29 cellular contexts compared by ENCODE assay signal in the genomic region with DNA sequence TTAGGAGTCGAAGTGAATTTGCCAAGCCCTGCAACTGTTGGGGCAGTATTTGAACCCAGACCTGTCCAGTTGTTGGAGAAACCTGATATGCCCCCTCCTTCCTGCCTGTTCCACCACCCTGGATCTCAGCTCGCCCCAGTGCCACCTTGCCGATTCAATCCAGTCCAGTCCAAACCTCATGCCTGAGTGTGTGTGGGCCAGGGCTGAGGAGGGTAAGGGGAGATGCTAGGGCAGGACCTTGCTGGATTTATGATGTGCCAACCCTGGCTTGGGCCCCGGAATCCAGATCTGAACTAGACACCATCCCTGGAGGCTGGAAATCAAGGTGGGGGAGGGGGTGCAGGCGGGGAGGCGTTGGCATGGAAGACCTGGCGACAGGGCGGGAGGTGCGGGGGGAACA.
"Had no signal": no experiment of that assay in that cellular context is flagged by ENCODE, and none has a peak within 500 bp of the region (broad histone marks: within the 10 kb centered on the region; RNA-seq: fewer than 3 reads in every experiment).

No MANE protein-coding gene starts in this region.

- H3K27me3 Mint-ChIP-seq: activated CD4-positive, alpha-beta memory T cell treated with anti-CD3 and anti-CD28 coated beads, Interleukin-2, amount 10 ng/mL, durations not matched to agents 7 days and 5 days; activated naive CD8-positive, alpha-beta T cell treated with anti-CD3 and anti-CD28 coated beads, Interleukin-2, amount 10 ng/mL, durations not matched to agents 7 days and 5 days had no signal

- H3K4me1 ChIP-seq: ascending aorta, gastrocnemius medialis had no signal

- H3K4me3 ChIP-seq: ascending aorta, coronary artery, dorsolateral prefrontal cortex, gastrocnemius medialis had no signal

- DNase-seq: activated CD4-positive, alpha-beta memory T cell treated with anti-CD3 and anti-CD28 coated beads, Interleukin-2, amount 10 ng/mL, durations not matched to agents 7 days and 5 days; activated CD4-positive, alpha-beta T cell treated with anti-CD3 and anti-CD28 coated beads for 1 hour; activated CD4-positive, alpha-beta T cell treated with anti-CD3 and anti-CD28 coated beads for 4 hours; activated CD4-positive, alpha-beta T cell treated with anti-CD3 and anti-CD28 coated beads, Interleukin-2, amount 10 ng/mL, durations not matched to agents 7 days and 5 days; activated CD4-positive, alpha-beta T cell treated with anti-CD3 and anti-CD28 coated beads, Interleukin-2, amount 50 U/mL, for 4 hours; activated CD8-positive, alpha-beta memory T cell treated with anti-CD3 and anti-CD28 coated beads, Interleukin-2, amount 50 U/mL, for 48 hours; activated gamma-delta T cell; activated naive CD4-positive, alpha-beta T cell; activated naive CD4-positive, alpha-beta T cell treated with anti-CD3 and anti-CD28 coated beads, Interleukin-2, amount 10 ng/mL, durations not matched to agents 7 days and 5 days; activated naive CD8-positive, alpha-beta T cell treated with anti-CD3 and anti-CD28 coated beads, Interleukin-2, amount 10 ng/mL, durations not matched to agents 7 days and 5 days; activated T-cell treated with anti-CD3 and anti-CD28 coated beads for 4 hours; activated T-cell treated with anti-CD3 and anti-CD28 coated beads, Interleukin-2, amount 50 U/mL, for 24 hours; activated T-cell treated with anti-CD3 and anti-CD28 coated beads, Interleukin-2, amount 50 U/mL, for 72 hours; dorsolateral prefrontal cortex; effector memory CD4-positive, alpha-beta T cell; endodermal cell; foreskin fibroblast; glutamatergic neuron; T-helper 2 cell had no signal

- H3K4me1 Mint-ChIP-seq: activated CD4-positive, alpha-beta memory T cell treated with anti-CD3 and anti-CD28 coated beads, Interleukin-2, amount 10 ng/mL, durations not matched to agents 7 days and 5 days; activated CD4-positive, alpha-beta T cell treated with anti-CD3 and anti-CD28 coated beads, Interleukin-2, amount 10 ng/mL, durations not matched to agents 7 days and 5 days; activated naive CD4-positive, alpha-beta T cell treated with anti-CD3 and anti-CD28 coated beads, Interleukin-2, amount 10 ng/mL, durations not matched to agents 7 days and 5 days; activated naive CD8-positive, alpha-beta T cell treated with anti-CD3 and anti-CD28 coated beads, Interleukin-2, amount 10 ng/mL, durations not matched to agents 7 days and 5 days; central memory CD8-positive, alpha-beta T cell; endodermal cell had no signal

- H3K9me3 ChIP-seq: ascending aorta, gastrocnemius medialis had no signal

- H3K27me3 ChIP-seq: ascending aorta, gastrocnemius medialis had no signal

- H3K36me3 Mint-ChIP-seq: activated naive CD4-positive, alpha-beta T cell treated with anti-CD3 and anti-CD28 coated beads, Interleukin-2, amount 10 ng/mL, durations not matched to agents 7 days and 5 days; activated naive CD4-positive, alpha-beta T cell treated with anti-CD3 and anti-CD28 coated beads, Interleukin-2, amount 50 U/mL, for 72 hours; activated naive CD8-positive, alpha-beta T cell treated with anti-CD3 and anti-CD28 coated beads, Interleukin-2, amount 10 ng/mL, durations not matched to agents 7 days and 5 days; brain; WTC11 had no signal

- ATAC-seq: activated naive CD4-positive, alpha-beta T cell treated with anti-CD3 and anti-CD28 coated beads, Interleukin-2, amount 50 U/mL, for 72 hours; activated T-cell treated with anti-CD3 and anti-CD28 coated beads, Interleukin-2, amount 50 U/mL, for 72 hours; esophagus mucosa; gastrocnemius medialis; WTC11 had no signal

- H3K9me3 Mint-ChIP-seq: activated CD4-positive, alpha-beta memory T cell treated with anti-CD3 and anti-CD28 coated beads, Interleukin-2, amount 10 ng/mL, durations not matched to agents 7 days and 5 days; activated CD4-positive, alpha-beta T cell treated with anti-CD3 and anti-CD28 coated beads, Interleukin-2, amount 10 ng/mL, durations not matched to agents 7 days and 5 days; activated naive CD4-positive, alpha-beta T cell treated with anti-CD3 and anti-CD28 coated beads, Interleukin-2, amount 10 ng/mL, durations not matched to agents 7 days and 5 days; activated naive CD4-positive, alpha-beta T cell treated with anti-CD3 and anti-CD28 coated beads, Interleukin-2, amount 50 U/mL, for 72 hours; activated naive CD8-positive, alpha-beta T cell treated with anti-CD3 and anti-CD28 coated beads, Interleukin-2, amount 10 ng/mL, durations not matched to agents 7 days and 5 days; activated T-cell treated with anti-CD3 and anti-CD28 coated beads, Interleukin-2, amount 50 U/mL, for 24 hours; activated T-cell treated with anti-CD3 and anti-CD28 coated beads, Interleukin-2, amount 50 U/mL, for 72 hours; central memory CD8-positive, alpha-beta T cell; dendritic cell treated with granulocyte-macrophage colony-stimulating factor and Interleukin-4, amounts not matched to agents 40 ng/mL and 50 ng/mL, for 4 days; endodermal cell; WTC11 had no signal

- H3K27ac Mint-ChIP-seq: activated CD4-positive, alpha-beta memory T cell treated with anti-CD3 and anti-CD28 coated beads, Interleukin-2, amount 10 ng/mL, durations not matched to agents 7 days and 5 days; activated CD4-positive, alpha-beta T cell treated with anti-CD3 and anti-CD28 coated beads, Interleukin-2, amount 10 ng/mL, durations not matched to agents 7 days and 5 days; activated naive CD4-positive, alpha-beta T cell treated with anti-CD3 and anti-CD28 coated beads, Interleukin-2, amount 10 ng/mL, durations not matched to agents 7 days and 5 days; activated naive CD4-positive, alpha-beta T cell treated with anti-CD3 and anti-CD28 coated beads, Interleukin-2, amount 50 U/mL, for 72 hours; activated naive CD8-positive, alpha-beta T cell treated with anti-CD3 and anti-CD28 coated beads, Interleukin-2, amount 10 ng/mL, durations not matched to agents 7 days and 5 days; activated T-cell treated with anti-CD3 and anti-CD28 coated beads, Interleukin-2, amount 50 U/mL, for 24 hours; activated T-cell treated with anti-CD3 and anti-CD28 coated beads, Interleukin-2, amount 50 U/mL, for 72 hours; dendritic cell treated with granulocyte-macrophage colony-stimulating factor and Interleukin-4, amounts not matched to agents 40 ng/mL and 50 ng/mL, for 4 days; endodermal cell had no signal

- H3K36me3 ChIP-seq: ascending aorta, gastrocnemius medialis had no signal

- H3K4me3 Mint-ChIP-seq: activated CD4-positive, alpha-beta memory T cell treated with anti-CD3 and anti-CD28 coated beads, Interleukin-2, amount 10 ng/mL, durations not matched to agents 7 days and 5 days; activated CD4-positive, alpha-beta T cell treated with anti-CD3 and anti-CD28 coated beads, Interleukin-2, amount 10 ng/mL, durations not matched to agents 7 days and 5 days; activated naive CD4-positive, alpha-beta T cell treated with anti-CD3 and anti-CD28 coated beads, Interleukin-2, amount 10 ng/mL, durations not matched to agents 7 days and 5 days; activated naive CD8-positive, alpha-beta T cell treated with anti-CD3 and anti-CD28 coated beads, Interleukin-2, amount 10 ng/mL, durations not matched to agents 7 days and 5 days; activated T-cell treated with anti-CD3 and anti-CD28 coated beads, Interleukin-2, amount 50 U/mL, for 24 hours; activated T-cell treated with anti-CD3 and anti-CD28 coated beads, Interleukin-2, amount 50 U/mL, for 72 hours; brain; central memory CD8-positive, alpha-beta T cell; dendritic cell treated with granulocyte-macrophage colony-stimulating factor and Interleukin-4, amounts not matched to agents 40 ng/mL and 50 ng/mL, for 4 days; endodermal cell; WTC11 had no signal

- H3K27ac ChIP-seq: ascending aorta, coronary artery, dorsolateral prefrontal cortex, gastrocnemius medialis, VCaP had no signal
